Comparison of ENCODE assay signal across 20 cellular contexts in the genomic region with DNA sequence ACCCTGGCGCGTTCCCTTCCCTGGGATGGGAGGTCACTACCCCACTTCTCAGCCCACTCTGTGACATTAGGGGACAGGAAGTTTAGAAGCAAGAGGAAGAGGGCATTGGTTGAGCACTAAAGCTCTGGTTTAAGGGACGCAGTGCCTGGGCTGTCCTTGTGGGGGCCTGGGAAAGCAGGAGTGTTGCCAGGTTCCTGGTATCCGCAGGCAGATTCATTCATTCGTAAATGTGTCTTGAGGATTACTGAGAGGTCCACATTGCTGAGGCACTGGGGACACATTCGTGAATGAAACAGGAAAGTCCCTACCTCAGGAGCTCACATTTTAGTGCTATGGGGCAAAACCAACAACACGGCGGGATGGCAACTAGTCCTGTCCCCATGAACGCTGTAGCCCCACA.
"Had no signal": no experiment of that assay in that cellular context is flagged by ENCODE, and none has a peak within 500 bp of the region (broad histone marks: within the 10 kb centered on the region; RNA-seq: fewer than 3 reads in every experiment).

No MANE protein-coding gene starts in this region.

- DNase-seq: effector CD4-positive, alpha-beta T cell; heart left ventricle; hippocampal formation; immature natural killer cell; kidney; left colon; left ventricle myocardium superior; mesenchymal stem cell; naive B cell; spleen; stimulated activated CD4-positive, alpha-beta T cell treated with anti-CD3 and anti-CD28 coated beads, Interleukin-15, amount 100 ng/mL, for 24 hours; stimulated activated CD4-positive, alpha-beta T cell treated with anti-CD3 and anti-CD28 coated beads, Interleukin-1b, Interleukin-23, amount 100 ng/mL, for 48 hours; stimulated activated CD4-positive, alpha-beta T cell treated with anti-CD3 and anti-CD28 coated beads, Interleukin-4, amount 100 ng/mL, for 24 hours; stimulated activated naive B cell treated with anti-CD40 and anti-IgM and Interleukin-4, amounts not matched to agents 10 μg/mL and 1 μg/mL and 100 μg/mL, for 72 hours; stimulated activated naive CD8-positive, alpha-beta T cell treated with anti-CD3 and anti-CD28 coated beads, Interleukin-15, amount 100 ng/mL, for 72 hours; testis had no signal

- H3K27ac ChIP-seq: coronary artery, heart left ventricle, spleen, testis, tibial nerve had no signal

- H3K36me3 ChIP-seq: heart left ventricle, spleen, tibial nerve had no signal

- H3K27ac Mint-ChIP-seq: immature natural killer cell; naive B cell; nephron; stimulated activated naive B cell treated with anti-CD40 and anti-IgM and Interleukin-4, amounts not matched to agents 10 μg/mL and 1 μg/mL and 100 μg/mL, for 72 hours had no signal

- H3K4me3 Mint-ChIP-seq: immature natural killer cell; naive B cell; nephron; stimulated activated naive B cell treated with anti-CD40 and anti-IgM and Interleukin-4, amounts not matched to agents 10 μg/mL and 1 μg/mL and 100 μg/mL, for 72 hours; stimulated activated naive CD8-positive, alpha-beta T cell treated with anti-CD3 and anti-CD28 coated beads, Interleukin-15, amount 100 ng/mL, for 72 hours had no signal

- H3K27me3 ChIP-seq: heart left ventricle, testis had no signal

- H3K36me3 Mint-ChIP-seq: naive B cell; stimulated activated naive B cell treated with anti-CD40 and anti-IgM and Interleukin-4, amounts not matched to agents 10 μg/mL and 1 μg/mL and 100 μg/mL, for 72 hours had no signal

- H3K9me3 Mint-ChIP-seq: immature natural killer cell; naive B cell; nephron; stimulated activated naive B cell treated with anti-CD40 and anti-IgM and Interleukin-4, amounts not matched to agents 10 μg/mL and 1 μg/mL and 100 μg/mL, for 72 hours; stimulated activated naive CD8-positive, alpha-beta T cell treated with anti-CD3 and anti-CD28 coated beads, Interleukin-15, amount 100 ng/mL, for 72 hours had no signal

- H3K9me3 ChIP-seq: heart left ventricle, spleen, testis, tibial nerve had no signal

- H3K4me3 ChIP-seq: coronary artery, heart left ventricle, lung, spleen, testis, tibial nerve had no signal

- H3K4me1 Mint-ChIP-seq: immature natural killer cell; stimulated activated naive B cell treated with anti-CD40 and anti-IgM and Interleukin-4, amounts not matched to agents 10 μg/mL and 1 μg/mL and 100 μg/mL, for 72 hours; stimulated activated naive CD8-positive, alpha-beta T cell treated with anti-CD3 and anti-CD28 coated beads, Interleukin-15, amount 100 ng/mL, for 72 hours had no signal
